12 cellular contexts compared by ENCODE assay signal in genomic region chr3:134918448-134918847, GRCh38.
A peak's percentile ranks its signal among the peaks of the same experiment; 100 is the strongest.
DNase-seq lines count a peak whose midpoint lies in the region; ATAC-seq and TF ChIP-seq lines count a peak whose summit lies in the region.
"Had no signal": no experiment of that assay in that cellular context is flagged by ENCODE, and none has a peak within 500 bp of the region (broad histone marks: within the 10 kb centered on the region; RNA-seq: fewer than 3 reads in every experiment).

No MANE protein-coding gene starts in this region.

- H3K79me2 ChIP-seq in OCI-LY3 (ENCODE audit: low read length) = peaks cover 100% of the 10 kb centered on the region

- peaks cover 90% of the 10 kb centered on the region for H4K20me1 ChIP-seq in OCI-LY3 (ENCODE audit: insufficient read depth, low read length)

- no peaks in the 10 kb centered on the region for H3K27me3 ChIP-seq in OCI-LY3 (ENCODE audit: low read depth, low read length)
- H3K27me3 ChIP-seq: left lung, MG63, vagina had no signal

- H3K27ac ChIP-seq in OCI-LY3 (ENCODE audit: low read length) = peak overlapping the region; percentile 98
- H3K27ac ChIP-seq: cardiac muscle cell, left lung, vagina had no signal

- DNase-seq in NCI-H446 treated with DMSO at 0.1 percent for 48 hours (lab: John Stamatoyannopoulos, UW) (no peak), NCI-H1417 treated with DMSO at 0.1 percent for 48 hours (lab: John Stamatoyannopoulos, UW) (no peak), DMS79 (lab: John Stamatoyannopoulos, UW) (no peak)
- DNase-seq in naive thymus-derived CD8-positive, alpha-beta T cell = no peak
- DNase-seq: left lung, MG63 had no signal

- H3K9me3 Mint-ChIP-seq in naive thymus-derived CD8-positive, alpha-beta T cell = peaks cover 0 to 3% (median 0%) of the 10 kb centered on the region in 9 donors

- ATAC-seq in GM18867 (IDR thresholded peaks at IDR 0.05; ENCODE audit: unreplicated experiment) (peak; percentile 94), GM21447 (IDR thresholded peaks at IDR 0.05; ENCODE audit: unreplicated experiment) (peak; percentile 96), HG03066 (IDR thresholded peaks at IDR 0.05; ENCODE audit: low read depth, unreplicated experiment) (peak; percentile 97)
- ATAC-seq in naive thymus-derived CD8-positive, alpha-beta T cell = no peak
- ATAC-seq: left lung had no signal

- H3K9ac ChIP-seq in OCI-LY3 (ENCODE audit: low read length) = peak overlapping the region; percentile 59

- peak overlapping the region; percentile 56 for H3K4me3 ChIP-seq in OCI-LY3 (ENCODE audit: low read length)
- H3K4me3 ChIP-seq: cardiac muscle cell, left lung, MG63, vagina had no signal

- no peak overlapping the region for H3K4me3 Mint-ChIP-seq in naive thymus-derived CD8-positive, alpha-beta T cell

- no peak overlapping the region for H2AFZ ChIP-seq in OCI-LY3 (ENCODE audit: low read depth, low read length)

- H3K36me3 Mint-ChIP-seq in naive thymus-derived CD8-positive, alpha-beta T cell = no peaks in the 10 kb centered on the region

- H3K36me3 ChIP-seq in OCI-LY3 (replicated peaks; ENCODE audit: low read depth, low read length) = peaks cover 38% of the 10 kb centered on the region
- H3K36me3 ChIP-seq: cardiac muscle cell, left lung, MG63, vagina had no signal

- peaks cover 97% of the 10 kb centered on the region for H3K4me1 ChIP-seq in OCI-LY3 (ENCODE audit: low read length)
- H3K4me1 ChIP-seq: left lung, vagina had no signal

- TF ChIP-seq CTCF in OCI-LY3 (IDR thresholded peaks at IDR 0.05; ENCODE audit: low read depth, low read length) = no peak

- POLR2A ChIA-PET in naive thymus-derived CD8-positive, alpha-beta T cell (lab: Charles Lee) = no interaction called here

- peaks cover 0 to 8% (median 2%) of the 10 kb centered on the region in 4 donors for H3K4me1 Mint-ChIP-seq in naive thymus-derived CD8-positive, alpha-beta T cell

- H3K27me3 Mint-ChIP-seq in naive thymus-derived CD8-positive, alpha-beta T cell = peaks cover 2 to 13% (median 3%) of the 10 kb centered on the region in 5 donors

- H3K4me2 ChIP-seq in OCI-LY3 (ENCODE audit: low read length) = peak overlapping the region; percentile 82

- H3K27ac Mint-ChIP-seq in naive thymus-derived CD8-positive, alpha-beta T cell = no peak overlapping the region

- no peaks in the 10 kb centered on the region for H3K9me3 ChIP-seq in OCI-LY3 (ENCODE audit: insufficient read depth, low read length)
- H3K9me3 ChIP-seq: MG63, vagina had no signal

Comparison
In these comparisons a context has a peak if more than half of its experiments do, and no peak if none do; other contexts are left out.
1. ATAC-seq: peak in GM18867 (single experiment), GM21447 (single experiment) and HG03066 (single experiment); none in naive thymus-derived CD8-positive, alpha-beta T cell (0 of 2).